ENCODE assay signal across 9 cellular contexts in the genomic region with DNA sequence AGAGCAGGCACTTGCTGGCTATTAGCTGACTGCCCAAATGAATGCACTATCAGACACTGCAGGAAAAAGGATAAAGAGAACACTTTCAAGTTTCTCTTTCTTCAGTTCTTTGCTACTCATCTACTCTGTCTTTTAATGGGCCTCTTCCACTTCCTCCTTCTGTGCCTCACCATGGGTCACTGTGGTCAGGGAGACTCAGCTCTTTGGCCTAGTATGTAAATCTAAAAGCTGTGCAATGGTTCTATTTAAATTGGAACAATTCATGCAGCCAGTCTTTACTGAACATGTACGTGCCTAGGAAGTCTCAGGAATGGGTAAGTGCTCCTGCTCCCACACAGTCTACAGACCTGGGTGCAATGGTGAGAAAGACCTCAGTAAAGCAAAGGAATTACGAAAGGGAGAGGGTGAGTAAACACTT.
A peak's percentile ranks its signal among the peaks of the same experiment; 100 is the strongest.
DNase-seq lines count a peak whose midpoint lies in the region; ATAC-seq, FAIRE-seq and TF ChIP-seq lines count a peak whose summit lies in the region.
"Had no signal": no experiment of that assay in that cellular context is flagged by ENCODE, and none has a peak within 500 bp of the region (broad histone marks: within the 10 kb centered on the region; RNA-seq: fewer than 3 reads in every experiment).

No MANE protein-coding gene starts in this region.

- TF ChIP-seq CTCF in OCI-LY3 (IDR thresholded peaks at IDR 0.05; ENCODE audit: low read depth, low read length) (no peak), upper lobe of right lung (IDR thresholded peaks at IDR 0.05) (no peak)

- peaks cover 89% of the 10 kb centered on the region for H3K4me1 ChIP-seq in OCI-LY3 (ENCODE audit: low read length)
- H3K4me1 ChIP-seq in upper lobe of right lung, result no peaks in the 10 kb centered on the region
- H3K4me1 ChIP-seq in CD8-positive, alpha-beta memory T cell (ENCODE audit: insufficient read depth, low read length), result no peaks in the 10 kb centered on the region
- H3K4me1 ChIP-seq: breast epithelium had no signal

- ATAC-seq in Right ventricle myocardium inferior (peak; percentile 48), HG02970 (IDR thresholded peaks at IDR 0.05; ENCODE audit: low FRiP score, unreplicated experiment) (peak; percentile 30), upper lobe of right lung (peak; percentile 89)

- peaks cover 20 to 39% (median 33%) of the 10 kb centered on the region in 3 donors for H3K36me3 Mint-ChIP-seq in CD8-positive, alpha-beta memory T cell

- peak overlapping the region; percentile 70 for H3K4me3 ChIP-seq in OCI-LY3 (ENCODE audit: low read length)
- no peak overlapping the region for H3K4me3 ChIP-seq in upper lobe of right lung
- no peak overlapping the region for H3K4me3 ChIP-seq in CD8-positive, alpha-beta memory T cell (ENCODE audit: low read length)
- H3K4me3 ChIP-seq: breast epithelium had no signal

- no peak overlapping the region for H2AFZ ChIP-seq in OCI-LY3 (ENCODE audit: low read depth, low read length)

- H3K36me3 ChIP-seq in OCI-LY3 (replicated peaks; ENCODE audit: low read depth, low read length) (peaks cover 3% of the 10 kb centered on the region), upper lobe of right lung (peaks cover 8% of the 10 kb centered on the region)
- no peaks in the 10 kb centered on the region for H3K36me3 ChIP-seq in CD8-positive, alpha-beta memory T cell (ENCODE audit: insufficient read depth, low read length)
- H3K36me3 ChIP-seq: breast epithelium had no signal

- no peaks in the 10 kb centered on the region for H3K27me3 Mint-ChIP-seq in CD8-positive, alpha-beta memory T cell

- CTCF ChIA-PET in CD8-positive, alpha-beta memory T cell (lab: Charles Lee), result no interaction called here

- DNase-seq in Right ventricle myocardium inferior (ENCODE audit: missing footprints), result no peak
- DNase-seq in cardiac septum (ENCODE audit: low spot score), result no peak
- DNase-seq in upper lobe of right lung, result no peak
- no peak for DNase-seq in erythroblast (lab: John Stamatoyannopoulos, UW)
- DNase-seq in HTR-8/SVneo (ENCODE audit: insufficient read length, low spot score), result no peak
- DNase-seq in CD8-positive, alpha-beta memory T cell, result no peak

- peak overlapping the region; percentile 78 for H3K9ac ChIP-seq in OCI-LY3 (ENCODE audit: low read length)

- H3K4me3 Mint-ChIP-seq in CD8-positive, alpha-beta memory T cell, result no peak overlapping the region

- H3K9me3 Mint-ChIP-seq in CD8-positive, alpha-beta memory T cell, result no peaks in the 10 kb centered on the region

- FAIRE-seq in HTR-8/SVneo (lab: Jason Lieb, UNC), result no peak

- no peak for TF ChIP-seq POLR2A in erythroblast (IDR thresholded peaks at IDR 0.05; ENCODE audit: low read length)

- H3K9me3 ChIP-seq in OCI-LY3 (ENCODE audit: insufficient read depth, low read length) (no peaks in the 10 kb centered on the region), upper lobe of right lung (no peaks in the 10 kb centered on the region)
- H3K9me3 ChIP-seq in CD8-positive, alpha-beta memory T cell (ENCODE audit: low read length), result no peaks in the 10 kb centered on the region
- H3K9me3 ChIP-seq: breast epithelium had no signal

- peak overlapping the region in 1 of 8 donors; percentile 13 for H3K27ac Mint-ChIP-seq in CD8-positive, alpha-beta memory T cell

- H3K4me2 ChIP-seq in OCI-LY3 (ENCODE audit: low read length), result peak overlapping the region; percentile 84

- POLR2A ChIA-PET in CD8-positive, alpha-beta memory T cell (lab: Charles Lee), result no interaction called here

- intact Hi-C loops in Right ventricle myocardium inferior (cut with DNase I), result no loop called here
- intact Hi-C loops in cardiac septum (cut with DNase I), result no loop called here
- intact Hi-C loops in upper lobe of right lung (cut with DNase I), result no loop called here

- H4K20me1 ChIP-seq in OCI-LY3 (ENCODE audit: insufficient read depth, low read length), result no peaks in the 10 kb centered on the region

- H3K27me3 ChIP-seq in OCI-LY3 (ENCODE audit: low read depth, low read length) (no peaks in the 10 kb centered on the region), upper lobe of right lung (no peaks in the 10 kb centered on the region)
- H3K27me3 ChIP-seq in CD8-positive, alpha-beta memory T cell (ENCODE audit: insufficient read depth, low read length, poor library complexity, severe bottlenecking), result no peaks in the 10 kb centered on the region
- H3K27me3 ChIP-seq: breast epithelium had no signal

- H3K27ac ChIP-seq in OCI-LY3 (ENCODE audit: low read length) (peak overlapping the region; percentile 94), upper lobe of right lung (no peak overlapping the region)
- H3K27ac ChIP-seq in CD8-positive, alpha-beta memory T cell (ENCODE audit: low read depth, low read length), result no peak overlapping the region
- H3K27ac ChIP-seq: breast epithelium had no signal

- peaks cover 0 to 19% (median 6%) of the 10 kb centered on the region in 3 donors for H3K4me1 Mint-ChIP-seq in CD8-positive, alpha-beta memory T cell

- H3K79me2 ChIP-seq in OCI-LY3 (ENCODE audit: low read length), result no peaks in the 10 kb centered on the region

Comparison
In these comparisons a context has a peak if more than half of its experiments do, and no peak if none do; other contexts are left out.
1. ATAC-seq: peak in every context shown above with its lines; median percentile 89 in upper lobe of right lung; 48 in Right ventricle myocardium inferior; 30 in HG02970.